Comparison of ENCODE assay signal across 12 cellular contexts in genomic region chr12:64236549-64236948, GRCh38. TPM values are rescaled to one million over a fixed set of nuclear protein-coding genes. Genes with fewer than 3 reads are reported as not detected.
DNase-seq lines count a peak whose midpoint lies in the region; ATAC-seq, FAIRE-seq and TF ChIP-seq lines count a peak whose summit lies in the region.
"Had no signal": no experiment of that assay in that cellular context is flagged by ENCODE, and none has a peak within 500 bp of the region (broad histone marks: within the 10 kb centered on the region; RNA-seq: fewer than 3 reads in every experiment).

No MANE protein-coding gene starts in this region.

- H3K36me3 ChIP-seq in BE2C (no peaks in the 10 kb centered on the region), keratinocyte (ENCODE audit: control insufficient read depth in 2 of 2, extremely low read depth in 1 of 2, insufficient read depth in 2 of 2, low read length in 2 of 2) (no peaks in the 10 kb centered on the region)

- dilution Hi-C loops in keratinocyte (cut with MboI; ENCODE audit: extremely low pct_ligation_motif_present, low sequenced_read_pairs): no loop called here

- no peak for ATAC-seq in HG03378 (IDR thresholded peaks at IDR 0.05; ENCODE audit: unreplicated experiment)

- H3K27me3 ChIP-seq in BE2C (no peaks in the 10 kb centered on the region), keratinocyte (ENCODE audit: control insufficient read depth, extremely low read depth, insufficient read depth, low read length) (no peaks in the 10 kb centered on the region)

- H3K27ac ChIP-seq in keratinocyte (ENCODE audit: control insufficient read depth, insufficient read depth, low read length): no peak overlapping the region

- H3K4me2 ChIP-seq in keratinocyte (ENCODE audit: control insufficient read depth, extremely low read depth, insufficient read depth, low read depth, low read length): no peak overlapping the region

- H3K4me3 ChIP-seq in BE2C (ENCODE audit: low read depth, low read length) (no peak overlapping the region), astrocyte of the spinal cord (ENCODE audit: low read depth, low read length) (no peak overlapping the region), keratinocyte (ENCODE audit: control insufficient read depth in 2 of 3, extremely low read depth in 1 of 3, insufficient read depth in 2 of 3, low read depth in 1 of 3, low read length in 3 of 3) (no peak overlapping the region)

- H3K79me2 ChIP-seq in keratinocyte (ENCODE audit: control insufficient read depth, insufficient read depth, low read length): no peaks in the 10 kb centered on the region

- H2AFZ ChIP-seq in keratinocyte (ENCODE audit: control insufficient read depth, low read length): no peak overlapping the region

- in situ Hi-C loops in astrocyte of the spinal cord (cut with HindIII; ENCODE audit: low sequenced_read_pairs): no loop called here

- TF ChIP-seq CTCF in BE2C (IDR thresholded peaks at IDR 0.05; ENCODE audit: low read depth, low read length) (peak; percentile 23; the same call in 1 of the 2 replicates), astrocyte of the spinal cord (IDR thresholded peaks at IDR 0.05; ENCODE audit: low read depth, low read length) (peak; percentile 36), keratinocyte (optimal IDR thresholded peaks at IDR 0.05 in 1 of 3, IDR thresholded peaks at IDR 0.05 in 1 of 3, conservative IDR thresholded peaks at IDR 0.05 in 1 of 3; ENCODE audit: extremely low read depth in 1 of 3, insufficient read depth in 2 of 3, low read length in 3 of 3) (peak in 2 of 3 experiments; percentile 25 to 59)

- peaks cover 3% of the 10 kb centered on the region; the same call in 1 of the 2 replicates for H3K4me1 ChIP-seq in BE2C
- no peaks in the 10 kb centered on the region for H3K4me1 ChIP-seq in keratinocyte (ENCODE audit: control insufficient read depth, extremely low read depth, insufficient read depth, low read length)

- no peak for DNase-seq in BE2C
- peak; percentile 44 for DNase-seq in LHCN-M2 (ENCODE audit: low read depth)
- peak; percentile 40 for DNase-seq in astrocyte of the spinal cord (ENCODE audit: low read depth, low spot score)
- no peak for DNase-seq in keratinocyte (ENCODE audit: low read depth, low spot score)
- DNase-seq in NCI-H2081 (lab: John Stamatoyannopoulos, UW): no peak
- no peak for DNase-seq in foreskin melanocyte
- DNase-seq in activated effector memory CD4-positive, alpha-beta T cell treated with anti-CD3 and anti-CD28 coated beads, Interleukin-2, amount 50 U/mL, for 16 hours: no peak
- DNase-seq: activated CD4-positive, alpha-beta T cell treated with anti-CD3 and anti-CD28 coated beads, Interleukin-2, amount 10 ng/mL, durations not matched to agents 24 days and 14 days; COR-L47; stimulated activated CD8-positive, alpha-beta memory T cell treated with anti-CD3 and anti-CD28 coated beads, Interleukin-4, amount 100 ng/mL, for 48 hours had no signal

- no peaks in the 10 kb centered on the region for H3K9me1 ChIP-seq in keratinocyte (ENCODE audit: control insufficient read depth, extremely low read depth, insufficient read depth, low read length)

- H4K20me1 ChIP-seq in keratinocyte (ENCODE audit: control insufficient read depth, extremely low read depth, insufficient read depth, low read length): no peaks in the 10 kb centered on the region

- H3K9ac ChIP-seq in keratinocyte (ENCODE audit: control insufficient read depth, extremely low read depth, insufficient read depth, low read length): no peak overlapping the region

- no peak for FAIRE-seq in keratinocyte (lab: Jason Lieb, UNC)
- FAIRE-seq: colon had no signal

- no peaks in the 10 kb centered on the region for H3K9me3 ChIP-seq in BE2C
- H3K9me3 ChIP-seq in keratinocyte (ENCODE audit: control insufficient read depth, low read depth, low read length): no peaks in the 10 kb centered on the region

RNA-seq across cellular contexts. Expression of gene KICS2, which starts 14.5 kb away (rescaled TPM):
- polyA plus RNA-seq in BE2C (2012; ENCODE audit: insufficient read depth, insufficient read length, low read depth): 6.8 TPM
- 6.0 and 9.4 TPM in 2 replicates for total RNA-seq in LHCN-M2 (2014; rRNA removed)
- 1.9 TPM for polyA plus RNA-seq in LHCN-M2 (2012)
- 5.2 to 6.2 TPM (median 5.7 TPM) in 3 replicates for polyA plus RNA-seq in keratinocyte
- polyA plus RNA-seq in keratinocyte (2011; ENCODE audit: low read depth): 2.0 TPM
- polyA plus RNA-seq in keratinocyte (2011; cell fraction: cytosol; rRNA removed): 4.0 and 5.7 TPM in 2 replicates
- polyA plus RNA-seq in keratinocyte (2011; cell fraction: nucleus; rRNA removed): 8.1 and 8.5 TPM in 2 replicates
- 4.5 and 6.5 TPM in 2 replicates for polyA plus RNA-seq in keratinocyte (2012; ENCODE audit: low replicate concordance)
- 5.8 to 8.8 TPM (median 6.4 TPM) in 3 replicates for polyA minus RNA-seq in keratinocyte
- 9.4 TPM for polyA minus RNA-seq in keratinocyte (2011; cell fraction: cytosol; rRNA and poly(A)+ RNA removed)
- polyA minus RNA-seq in keratinocyte (2011; cell fraction: nucleus; rRNA and poly(A)+ RNA removed): 6.0 and 8.9 TPM in 2 replicates

Comparison
In these comparisons a context has a peak if more than half of its experiments do, and no peak if none do; other contexts are left out.
1. DNase-seq: peak in LHCN-M2 (single experiment) and astrocyte of the spinal cord (single experiment); none in BE2C (single experiment), keratinocyte (single experiment), NCI-H2081 (0 of 2), foreskin melanocyte (single experiment) and activated effector memory CD4-positive, alpha-beta T cell treated with anti-CD3 and anti-CD28 coated beads, Interleukin-2, amount 50 U/mL, for 16 hours (single experiment).
2. Peak in every context shown above with its lines, with median percentiles within 50 percentile points of each other: CTCF ChIP-seq.